ENCODE assay signal across 10 cellular contexts in the genomic region with DNA sequence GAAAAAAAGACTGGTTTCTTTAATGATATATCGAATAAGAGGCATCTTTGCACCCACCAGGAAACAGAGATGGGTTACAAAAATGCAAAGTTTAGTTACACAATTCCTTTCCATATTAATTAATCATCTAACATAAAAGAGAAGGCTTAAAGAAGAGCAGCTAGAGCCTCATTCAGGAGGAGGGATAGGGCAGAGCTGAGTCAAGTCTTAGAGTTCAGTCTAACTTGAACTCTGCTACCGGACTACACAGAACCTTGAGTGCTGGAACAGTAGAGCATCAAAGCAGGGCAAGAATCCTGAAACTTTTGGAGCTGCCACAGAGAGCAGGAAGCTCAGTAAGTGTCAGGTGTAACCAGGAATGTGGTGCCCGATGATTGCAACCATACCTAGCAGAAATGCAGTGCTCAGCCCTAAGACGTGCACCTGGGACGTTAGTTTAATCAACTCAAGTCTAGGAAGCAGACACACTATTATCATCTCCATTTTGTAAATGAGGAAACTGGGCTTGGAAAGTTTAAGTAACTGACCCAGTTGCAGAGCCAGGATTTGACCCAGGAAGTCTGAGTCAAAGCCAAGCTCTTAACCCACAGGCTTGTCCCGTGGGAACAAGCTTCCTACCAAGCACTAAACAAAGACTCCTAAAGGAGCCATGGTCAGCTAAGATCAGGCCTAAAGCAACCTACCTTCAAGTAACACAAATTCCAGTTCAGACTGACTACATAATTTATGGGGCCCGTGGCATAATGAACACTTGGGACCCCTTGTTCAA.
A peak's percentile ranks its signal among the peaks of the same experiment; 100 is the strongest.
DNase-seq lines count a peak whose midpoint lies in the region; ATAC-seq and TF ChIP-seq lines count a peak whose summit lies in the region.
"Had no signal": no experiment of that assay in that cellular context is flagged by ENCODE, and none has a peak within 500 bp of the region (broad histone marks: within the 10 kb centered on the region; RNA-seq: fewer than 3 reads in every experiment).

No MANE protein-coding gene starts in this region.

- H2AK5ac ChIP-seq in H9 (ENCODE audit: insufficient read length, low read length) = no peak overlapping the region

- peak overlapping the region in 1 of 3 experiments; percentile 14; a peak in 1 of 7 replicates for H3K27ac Mint-ChIP-seq in H9
- H3K27ac Mint-ChIP-seq: T-helper 1 cell treated with Interleukin-12 subunit alpha and Interleukin-12 subunit beta and Interleukin-4 antibody, amounts not matched to agents 30 μg/mL and 1 μg/mL, for 36 hours had no signal

- H3K4me1 Mint-ChIP-seq in H9 = peaks cover 10 to 11% of the 10 kb centered on the region in 2 experiments

- no peak overlapping the region for H2BK120ac ChIP-seq in H9 (ENCODE audit: low read depth, low read length, poor library complexity, severe bottlenecking)

- no peak overlapping the region for H3K56ac ChIP-seq in H9 (ENCODE audit: insufficient read length, low read depth, low read length)

- H2BK12ac ChIP-seq in H9 (ENCODE audit: insufficient read length, low read depth, low read length) = no peak overlapping the region

- WGBS in H9 (ENCODE audit: extremely low coverage, insufficient read length, low lambda C conversion rate) = no CpG with 5 or more reads among the region's 7 CpGs

- in situ Hi-C loops in astrocyte of the spinal cord (cut with HindIII; ENCODE audit: low sequenced_read_pairs) (no loop called here), KBM-7 (cut with MboI; ENCODE audit: low pct_unique_long_range_greater_than_20kb, low sequenced_read_pairs) (no loop called here)

- no peaks in the 10 kb centered on the region for H3K79me1 ChIP-seq in H9 (ENCODE audit: insufficient read depth, low read depth, low read length, poor library complexity, severe bottlenecking)

- no peaks in the 10 kb centered on the region for H4K20me1 ChIP-seq in H9 (ENCODE audit: control insufficient read depth, insufficient read depth, insufficient read length)

- no peak overlapping the region for H4K91ac ChIP-seq in H9 (ENCODE audit: insufficient read length, low read depth, low read length)

- H3K36me3 Mint-ChIP-seq in H9 (ENCODE audit: insufficient read depth in 1 of 3, low read depth in 3 of 3) = no peaks in the 10 kb centered on the region

- no peak overlapping the region for H3K23ac ChIP-seq in H9 (ENCODE audit: insufficient read length, low read depth, low read length)

- no peak overlapping the region for H2AFZ ChIP-seq in H9 (ENCODE audit: low read length)

- DNase-seq in AG08396 (ENCODE audit: low spot score) (peak; percentile 15), H9 (no peak), astrocyte of the spinal cord (ENCODE audit: low read depth, low spot score) (peak; percentile 44), lower lobe of right lung (no peak), Kasumi-1 (lab: John Stamatoyannopoulos, UW) (no peak), KBM-7 (no peak)

- no peaks in the 10 kb centered on the region for H3K27me3 ChIP-seq in H9 (ENCODE audit: insufficient read depth, low read length)
- no peaks in the 10 kb centered on the region for H3K27me3 ChIP-seq in lower lobe of right lung (ENCODE audit: low read depth)

- H3K27ac ChIP-seq in H9 (ENCODE audit: insufficient read length, low read depth, low read length) (no peak overlapping the region), lower lobe of right lung (peak overlapping the region; percentile 14)
- H3K27ac ChIP-seq: thoracic aorta had no signal

- H3K4me3 Mint-ChIP-seq in H9 = no peak overlapping the region
- H3K4me3 Mint-ChIP-seq: T-helper 1 cell treated with Interleukin-12 subunit alpha and Interleukin-12 subunit beta and Interleukin-4 antibody, amounts not matched to agents 30 μg/mL and 1 μg/mL, for 36 hours had no signal

- no peak overlapping the region for H3K14ac ChIP-seq in H9 (ENCODE audit: insufficient read depth, low read length)

- no peak overlapping the region for H4K8ac ChIP-seq in H9 (replicated peaks; ENCODE audit: insufficient read length, low read depth, low read length)

- peak overlapping the region; percentile 15 for H3K18ac ChIP-seq in H9 (ENCODE audit: insufficient read length, low read depth, low read length)

- H3K79me2 ChIP-seq in H9 (ENCODE audit: insufficient read depth, low read length) = no peaks in the 10 kb centered on the region

- no peaks in the 10 kb centered on the region for H3K23me2 ChIP-seq in H9 (ENCODE audit: insufficient read length, low read depth, low read length, poor library complexity, severe bottlenecking)

- H3K9me3 ChIP-seq in H9 (ENCODE audit: control insufficient read depth, low read depth, low read length) (no peaks in the 10 kb centered on the region), lower lobe of right lung (no peaks in the 10 kb centered on the region)
- H3K9me3 ChIP-seq: thoracic aorta had no signal

- H3K4ac ChIP-seq in H9 (ENCODE audit: low read depth, low read length) = no peak overlapping the region

- H2BK20ac ChIP-seq in H9 (ENCODE audit: low read depth, low read length, poor library complexity, severe bottlenecking) = no peak overlapping the region

- no peak overlapping the region for H3K9ac ChIP-seq in H9 (ENCODE audit: extremely low read depth, insufficient read length, low read length)

- no peak for TF ChIP-seq CTCF in H9 (conservative IDR thresholded peaks at IDR 0.05)
- TF ChIP-seq CTCF in astrocyte of the spinal cord (IDR thresholded peaks at IDR 0.05; ENCODE audit: low read depth, low read length) = no peak
- no peak for TF ChIP-seq CTCF in lower lobe of right lung (IDR thresholded peaks at IDR 0.05)

- H3K4me3 ChIP-seq in astrocyte of the spinal cord (ENCODE audit: low read depth, low read length) (no peak overlapping the region), lower lobe of right lung (no peak overlapping the region)
- H3K4me3 ChIP-seq: thoracic aorta had no signal

- no peak overlapping the region for H2BK15ac ChIP-seq in H9 (ENCODE audit: low read depth, low read length)

- H3K36me3 ChIP-seq in lower lobe of right lung = no peaks in the 10 kb centered on the region
- H3K36me3 ChIP-seq: thoracic aorta had no signal

- no peaks in the 10 kb centered on the region; the same call in 1 of the 2 replicates for H3K4me1 ChIP-seq in H9 (ENCODE audit: insufficient read depth, low read length)
- H3K4me1 ChIP-seq in lower lobe of right lung = peaks cover 45% of the 10 kb centered on the region

- intact Hi-C loops in lower lobe of right lung (cut with DNase I) = no loop called here

- no peak overlapping the region for H3K4me2 ChIP-seq in H9 (ENCODE audit: insufficient read depth, insufficient read length, low read length)

- no peaks in the 10 kb centered on the region for H3K9me3 Mint-ChIP-seq in H9
- H3K9me3 Mint-ChIP-seq: T-helper 1 cell treated with Interleukin-12 subunit alpha and Interleukin-12 subunit beta and Interleukin-4 antibody, amounts not matched to agents 30 μg/mL and 1 μg/mL, for 36 hours had no signal

- H4K5ac ChIP-seq in H9 (ENCODE audit: insufficient read length, low read depth, low read length) = no peak overlapping the region

- no peaks in the 10 kb centered on the region for H3K27me3 Mint-ChIP-seq in H9 (ENCODE audit: low read depth)

- ATAC-seq in lower lobe of right lung (peak; percentile 51 to 59), GM18873 (IDR thresholded peaks at IDR 0.05; ENCODE audit: low FRiP score, unreplicated experiment) (no peak), GM18517 (IDR thresholded peaks at IDR 0.05; ENCODE audit: unreplicated experiment) (no peak)

- H3T11ph ChIP-seq in H9 (ENCODE audit: low read length) = no peak overlapping the region

- H2BK5ac ChIP-seq in H9 (ENCODE audit: insufficient read length, low read length) = no peak overlapping the region

Comparison
In these comparisons a context has a peak if more than half of its experiments do, and no peak if none do; other contexts are left out.
1. DNase-seq: peak in AG08396 (single experiment) and astrocyte of the spinal cord (single experiment); none in H9 (single experiment), lower lobe of right lung (single experiment), Kasumi-1 (0 of 2) and KBM-7 (single experiment).
2. ATAC-seq: peak in lower lobe of right lung (2 of 2); none in GM18873 (single experiment) and GM18517 (single experiment).